ENCODE assay signal across 8 cellular contexts in genomic region chr11:71372693-71373657, GRCh38.
A peak's percentile ranks its signal among the peaks of the same experiment; 100 is the strongest.
DNase-seq lines count a peak whose midpoint lies in the region; ATAC-seq and TF ChIP-seq lines count a peak whose summit lies in the region.

No MANE protein-coding gene starts in this region.

- peak; percentile 10 for DNase-seq in AG09319 (ENCODE audit: extremely low read depth, low read depth)
- no peak for DNase-seq in WERI-Rb-1
- DNase-seq in kidney tubule cell (ENCODE audit: low spot score), result peak; percentile 43
- DNase-seq in stomach, result no peak
- DNase-seq in stimulated activated CD4-positive, alpha-beta T cell treated with anti-CD3 and anti-CD28 coated beads, Interleukin-15, amount 100 ng/mL, for 24 hours, result no peak
- no peak for DNase-seq in NCI-H2227 (lab: John Stamatoyannopoulos, UW; ENCODE audit: unreplicated experiment)

- H3K4me1 ChIP-seq in stomach, result no peaks in the 10 kb centered on the region

- peak; percentile 75 for TF ChIP-seq CTCF in AG09319 (IDR thresholded peaks at IDR 0.05; ENCODE audit: low read depth, low read length)
- peak; percentile 50 for TF ChIP-seq CTCF in WERI-Rb-1 (IDR thresholded peaks at IDR 0.05; ENCODE audit: low read depth, low read length)
- peak in 1 of 7 experiments; percentile 32 for TF ChIP-seq CTCF in stomach (IDR thresholded peaks at IDR 0.05)

- H3K36me3 ChIP-seq in WERI-Rb-1 (no peaks in the 10 kb centered on the region), stomach (no peaks in the 10 kb centered on the region)

- ATAC-seq in GM21528 (IDR thresholded peaks at IDR 0.05; ENCODE audit: low FRiP score, unreplicated experiment) (peak; percentile 61), HG03378 (IDR thresholded peaks at IDR 0.05; ENCODE audit: unreplicated experiment) (no peak)

- H3K27ac ChIP-seq in WERI-Rb-1 (no peak overlapping the region), stomach (no peak overlapping the region)

- H3K9me3 ChIP-seq in WERI-Rb-1 (ENCODE audit: severe bottlenecking) (no peaks in the 10 kb centered on the region), stomach (no peaks in the 10 kb centered on the region)

- H3K27me3 ChIP-seq in WERI-Rb-1 (ENCODE audit: insufficient read depth, low read depth, severe bottlenecking), result no peaks in the 10 kb centered on the region
- H3K27me3 ChIP-seq in stomach, result peaks cover 0 to 17% (median 0%) of the 10 kb centered on the region in 3 donors

- TF ChIP-seq EP300 in stomach (IDR thresholded peaks at IDR 0.05), result no peak

- no peak for TF ChIP-seq POLR2A in stomach (IDR thresholded peaks at IDR 0.05)

- intact Hi-C loops in stomach (cut with DNase I; ENCODE audit: low total_unique reads), result no loop called here

- WGBS in stomach, 5 donors, result 62 to 71% (median 70%) methylated on average over 9 of the region's 9 CpGs

- no peak overlapping the region for H3K4me3 ChIP-seq in WERI-Rb-1 (ENCODE audit: low read depth, low read length)
- H3K4me3 ChIP-seq in stomach, result no peak overlapping the region

Comparison
In these comparisons a context has a peak if more than half of its experiments do, and no peak if none do; other contexts are left out.
1. DNase-seq: peak in AG09319 (single experiment) and kidney tubule cell (single experiment); none in WERI-Rb-1 (single experiment), stomach (single experiment), stimulated activated CD4-positive, alpha-beta T cell treated with anti-CD3 and anti-CD28 coated beads, Interleukin-15, amount 100 ng/mL, for 24 hours (single experiment) and NCI-H2227 (single experiment).